14 cellular contexts compared by ENCODE assay signal in genomic region chr1:243926803-243927245, GRCh38.
DNase-seq lines count a peak whose midpoint lies in the region; ATAC-seq and TF ChIP-seq lines count a peak whose summit lies in the region.
"Had no signal": no experiment of that assay in that cellular context is flagged by ENCODE, and none has a peak within 500 bp of the region (broad histone marks: within the 10 kb centered on the region; RNA-seq: fewer than 3 reads in every experiment).

No MANE protein-coding gene starts in this region.

- no peak overlapping the region for H3K4me3 Mint-ChIP-seq in MCF 10A (ENCODE audit: unreplicated experiment)
- H3K4me3 Mint-ChIP-seq: activated T-cell treated with anti-CD3 and anti-CD28 coated beads, Interleukin-2, amount 50 U/mL, for 24 hours had no signal

- no peak overlapping the region for H3K27ac Mint-ChIP-seq in MCF 10A (ENCODE audit: low read depth, unreplicated experiment)
- H3K27ac Mint-ChIP-seq: activated T-cell treated with anti-CD3 and anti-CD28 coated beads, Interleukin-2, amount 50 U/mL, for 24 hours had no signal

- WGBS in aorta, 2 donors: 3 to 6% methylated on average over 6 of the region's 6 CpGs

- H3K27me3 ChIP-seq in breast epithelium (peaks cover 0 to 11% of the 10 kb centered on the region in 2 donors), ascending aorta (no peaks in the 10 kb centered on the region), aorta (ENCODE audit: control insufficient read depth in 1 of 2, insufficient read depth in 2 of 2, low read length in 1 of 2) (no peaks in the 10 kb centered on the region)
- H3K27me3 ChIP-seq: tibial nerve had no signal

- H3K4me1 Mint-ChIP-seq in MCF 10A (ENCODE audit: insufficient read depth, unreplicated experiment): peaks cover 17% of the 10 kb centered on the region

- H3K9me3 ChIP-seq in breast epithelium (no peaks in the 10 kb centered on the region), ascending aorta (no peaks in the 10 kb centered on the region), aorta (ENCODE audit: control insufficient read depth, low read length) (no peaks in the 10 kb centered on the region)
- H3K9me3 ChIP-seq: tibial nerve had no signal

- H3K27ac ChIP-seq in breast epithelium: no peak overlapping the region
- H3K27ac ChIP-seq in ascending aorta: no peak overlapping the region
- no peak overlapping the region for H3K27ac ChIP-seq in aorta (ENCODE audit: low read depth in 1 of 2, low read length in 2 of 2)
- H3K27ac ChIP-seq: tibial nerve had no signal

- DNase-seq in MCF 10A (ENCODE audit: unreplicated experiment) (peak; percentile 93), breast epithelium (ENCODE audit: low spot score in 2 of 2) (no peak), ascending aorta (ENCODE audit: low spot score in 2 of 2) (no peak), iPS-NIHi7 (ENCODE audit: extremely low spot score) (peak; percentile 24), aorta (no peak), NOMO-1 (lab: John Stamatoyannopoulos, UW; ENCODE audit: unreplicated experiment in 2 of 2) (no peak), Ammon's horn (ENCODE audit: low spot score) (no peak)
- DNase-seq: activated T-cell treated with anti-CD3 and anti-CD28 coated beads, Interleukin-2, amount 50 U/mL, for 24 hours; effector memory CD4-positive, alpha-beta T cell; NCI-H2107; stimulated activated CD4-positive, alpha-beta T cell treated with anti-CD3 and anti-CD28 coated beads, Interleukin-4, amount 100 ng/mL, for 1 hour; T1000 had no signal

- POLR2A ChIA-PET in MCF 10A (lab: Yijun Ruan, JAX): interaction anchor here (0.5 to 1.0 kb wide), 3 partner anchors 32 to 191 kb away, joined by 3 read pairs; no protein-coding TSS in a partner anchor

- intact Hi-C loops in MCF 10A (cut with micrococcal nuclease): no loop called here
- intact Hi-C loops in breast epithelium (cut with DNase I; ENCODE audit: low total_unique reads): no loop called here
- intact Hi-C loops in ascending aorta (cut with DNase I): no loop called here
- intact Hi-C loops in aorta (cut with DNase I): loop anchor here in 1 of 2 donors (5.0 kb wide), 2 partner anchors 120 to 330 kb away; no protein-coding TSS in a partner anchor

- TF ChIP-seq CTCF in MCF 10A (IDR thresholded peaks at IDR 0.05; ENCODE audit: unreplicated experiment) (no peak), breast epithelium (IDR thresholded peaks at IDR 0.05) (no peak), ascending aorta (IDR thresholded peaks at IDR 0.05) (no peak)

- peak; percentile 30 for ATAC-seq in aorta (ENCODE audit: low FRiP score)
- no peak for ATAC-seq in GM18505 (IDR thresholded peaks at IDR 0.05; ENCODE audit: unreplicated experiment)

- H3K4me3 ChIP-seq in breast epithelium (no peak overlapping the region), ascending aorta (peak overlapping the region; percentile 19 to 27), aorta (ENCODE audit: low read length in 2 of 2) (peak overlapping the region in 1 of 2 donors; percentile 20)
- H3K4me3 ChIP-seq: tibial nerve had no signal

- H3K36me3 ChIP-seq in breast epithelium: no peaks in the 10 kb centered on the region
- no peaks in the 10 kb centered on the region for H3K36me3 ChIP-seq in ascending aorta
- H3K36me3 ChIP-seq in aorta (ENCODE audit: control insufficient read depth in 1 of 2, insufficient read depth in 2 of 2, low read length in 1 of 2): no peaks in the 10 kb centered on the region
- H3K36me3 ChIP-seq: tibial nerve had no signal

- H3K36me3 Mint-ChIP-seq in MCF 10A (ENCODE audit: insufficient read depth, unreplicated experiment): no peaks in the 10 kb centered on the region

- BruUV-seq in MCF 10A (replicated peaks; lab: Mats Ljungman, UMichigan): no TSS peak

- H3K9me3 Mint-ChIP-seq in MCF 10A (ENCODE audit: unreplicated experiment): no peaks in the 10 kb centered on the region
- H3K9me3 Mint-ChIP-seq: activated T-cell treated with anti-CD3 and anti-CD28 coated beads, Interleukin-2, amount 50 U/mL, for 24 hours had no signal

- H3K4me1 ChIP-seq in breast epithelium: no peaks in the 10 kb centered on the region
- peaks cover 4 to 31% of the 10 kb centered on the region in 2 donors for H3K4me1 ChIP-seq in ascending aorta
- peaks cover 3 to 9% of the 10 kb centered on the region in 2 donors for H3K4me1 ChIP-seq in aorta (ENCODE audit: control insufficient read depth in 1 of 2, insufficient read depth in 2 of 2, low read length in 2 of 2)

- no peaks in the 10 kb centered on the region for H3K27me3 Mint-ChIP-seq in MCF 10A (ENCODE audit: insufficient read depth, unreplicated experiment)

- CTCF ChIA-PET in MCF 10A (lab: Yijun Ruan, JAX): interaction anchor here (0.6 to 1.7 kb wide), 4 partner anchors 38 to 1738 kb away, joined by 3 to 4 read pairs (median 3); no protein-coding TSS in a partner anchor

- TF ChIP-seq POLR2A in breast epithelium (IDR thresholded peaks at IDR 0.05) (no peak), GM18505 (IDR thresholded peaks at IDR 0.05; ENCODE audit: borderline replicate concordance, extremely low read depth, insufficient read depth, insufficient read length) (no peak)

Comparison
In these comparisons a context has a peak if more than half of its experiments do, and no peak if none do; other contexts are left out.
1. DNase-seq: peak in MCF 10A (single experiment) and iPS-NIHi7 (single experiment); none in breast epithelium (0 of 2), ascending aorta (0 of 2), aorta (0 of 2), NOMO-1 (0 of 2) and Ammon's horn (single experiment).
2. H3K4me3 ChIP-seq: peak in ascending aorta (2 of 2); none in breast epithelium (0 of 3).